Comparison of ENCODE assay signal across 16 cellular contexts in the genomic region with DNA sequence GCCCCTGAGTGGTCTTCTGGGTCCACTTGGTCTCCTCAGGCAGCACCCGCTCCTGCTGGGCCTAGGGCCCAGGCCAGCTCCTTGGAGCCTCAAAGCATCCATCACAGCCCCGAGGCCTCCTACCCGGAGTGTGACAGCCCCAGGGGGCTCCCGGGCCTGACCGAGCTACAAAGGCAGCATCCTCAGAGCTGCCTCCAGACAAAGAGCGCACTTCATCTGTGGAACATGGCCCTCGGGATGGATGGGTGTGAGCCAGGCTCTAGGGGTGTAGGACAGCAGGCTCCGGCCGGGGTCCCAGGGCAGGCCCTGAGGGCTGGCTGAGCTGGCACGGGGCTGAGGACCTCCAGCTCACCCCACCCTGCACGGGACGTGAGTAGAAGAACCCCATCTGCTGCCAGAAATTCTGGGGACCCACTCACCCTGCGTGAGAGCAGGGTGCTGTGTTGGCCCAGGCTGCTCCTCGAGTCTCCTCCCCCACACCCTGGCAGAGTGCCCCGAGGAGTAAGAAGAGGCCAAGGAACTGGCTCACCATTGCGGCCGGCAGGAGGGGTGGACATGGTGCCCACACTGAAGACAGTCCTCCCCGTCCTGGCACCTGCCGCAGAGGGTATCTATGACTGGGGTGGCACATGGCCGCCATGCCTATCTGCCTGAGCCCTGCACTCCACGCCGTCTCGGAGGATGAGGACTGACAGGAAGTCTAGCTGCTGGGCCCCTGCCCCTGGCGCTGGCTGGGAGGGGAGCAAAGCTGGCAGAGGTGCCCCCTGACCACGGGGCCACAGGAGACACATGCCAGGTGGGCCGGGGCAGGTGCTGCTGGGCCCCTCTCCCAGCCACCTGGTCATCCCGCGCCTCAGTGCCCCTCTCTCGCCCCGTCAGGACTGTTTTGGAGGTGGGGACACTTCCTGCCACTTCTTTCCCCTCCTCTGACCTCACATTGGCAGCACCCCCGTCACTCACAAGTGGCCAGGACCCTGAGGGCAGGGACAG. TPM values are rescaled to one million over a fixed set of nuclear protein-coding genes. Genes with fewer than 3 reads are reported as not detected.
DNase-seq lines count a peak whose midpoint lies in the region; ATAC-seq and TF ChIP-seq lines count a peak whose summit lies in the region.
"Had no signal": no experiment of that assay in that cellular context is flagged by ENCODE, and none has a peak within 500 bp of the region (broad histone marks: within the 10 kb centered on the region; RNA-seq: fewer than 3 reads in every experiment).

No MANE protein-coding gene starts in this region.

- H3K79me2 ChIP-seq in Karpas-422 (ENCODE audit: low read length): no peaks in the 10 kb centered on the region

- H3K4ac ChIP-seq in neuronal stem cell (ENCODE audit: low read length): peak overlapping the region; percentile 66

- no peak overlapping the region for H3K4me3 ChIP-seq in right atrium auricular region
- H3K4me3 ChIP-seq in fibroblast of the aortic adventitia (ENCODE audit: low read depth, low read length): no peak overlapping the region
- no peak overlapping the region for H3K4me3 ChIP-seq in neuronal stem cell (ENCODE audit: low read length in 2 of 2)
- H3K4me3 ChIP-seq in Karpas-422 (ENCODE audit: low read length): no peak overlapping the region

- peak overlapping the region; percentile 80 for H3K23ac ChIP-seq in neuronal stem cell (ENCODE audit: low read depth, low read length, poor library complexity)

- no peak overlapping the region for H2BK12ac ChIP-seq in neuronal stem cell (ENCODE audit: low read length)

- H2BK5ac ChIP-seq in neuronal stem cell (ENCODE audit: low read length): peak overlapping the region; percentile 75

- peak overlapping the region; percentile 71 for H3K14ac ChIP-seq in neuronal stem cell (ENCODE audit: low read length)

- H3K27me3 ChIP-seq in right atrium auricular region: no peaks in the 10 kb centered on the region
- no peaks in the 10 kb centered on the region for H3K27me3 ChIP-seq in neuronal stem cell (ENCODE audit: control insufficient read depth in 3 of 3, insufficient read depth in 3 of 3, low read depth in 1 of 3, low read length in 3 of 3)
- H3K27me3 ChIP-seq in Karpas-422 (ENCODE audit: low read length): no peaks in the 10 kb centered on the region

- no peak overlapping the region for H3K27ac ChIP-seq in right atrium auricular region
- H3K27ac ChIP-seq in neuronal stem cell (replicated peaks; ENCODE audit: low read length): no peak overlapping the region
- no peak overlapping the region for H3K27ac ChIP-seq in Karpas-422 (ENCODE audit: low read length)

- no peak overlapping the region for H3K4me2 ChIP-seq in neuronal stem cell (ENCODE audit: insufficient read depth, low read length, poor library complexity, severe bottlenecking)
- no peak overlapping the region for H3K4me2 ChIP-seq in Karpas-422 (ENCODE audit: low read depth, low read length, poor library complexity, severe bottlenecking)

- H2BK15ac ChIP-seq in neuronal stem cell (ENCODE audit: low read length): peak overlapping the region; percentile 75

- H4K8ac ChIP-seq in neuronal stem cell (ENCODE audit: low read depth, low read length): no peak overlapping the region

- H3K4me1 ChIP-seq in right atrium auricular region (peaks cover 0 to 69% of the 10 kb centered on the region in 2 donors), neuronal stem cell (ENCODE audit: control insufficient read depth in 2 of 2, insufficient read depth in 1 of 2, low read depth in 1 of 2, low read length in 2 of 2) (peaks cover 7 to 14% of the 10 kb centered on the region in 2 donors), Karpas-422 (ENCODE audit: low read length) (no peaks in the 10 kb centered on the region)

- WGBS in neuronal stem cell (ENCODE audit: extremely low coverage in 2 of 2, insufficient read length in 2 of 2, insufficient replicate concordance in 1 of 2), 2 donors: no CpG with 5 or more reads among the region's 31 CpGs

- H3K18ac ChIP-seq in neuronal stem cell (ENCODE audit: low read length): peak overlapping the region; percentile 44

- H3K9me3 ChIP-seq in right atrium auricular region (no peaks in the 10 kb centered on the region), neuronal stem cell (replicated peaks in 1 of 2; ENCODE audit: control insufficient read depth in 2 of 2, insufficient read depth in 1 of 2, low read depth in 1 of 2, low read length in 2 of 2) (no peaks in the 10 kb centered on the region), Karpas-422 (ENCODE audit: low read length) (no peaks in the 10 kb centered on the region)

- H4K20me1 ChIP-seq in Karpas-422 (ENCODE audit: insufficient read depth, low read depth, low read length): no peaks in the 10 kb centered on the region; the same call in 1 of the 2 replicates

- no peak for ATAC-seq in Right ventricle myocardium inferior
- ATAC-seq: naive thymus-derived CD4-positive, alpha-beta T cell; PC-3; T-helper 17 cell had no signal

- no peak overlapping the region for H2AFZ ChIP-seq in neuronal stem cell (ENCODE audit: low read length)
- no peak overlapping the region for H2AFZ ChIP-seq in Karpas-422 (ENCODE audit: low read length)

- peak; percentile 78 for DNase-seq in Right ventricle myocardium inferior (ENCODE audit: missing footprints)
- DNase-seq in right atrium auricular region (ENCODE audit: low spot score): no peak
- DNase-seq in fibroblast of the aortic adventitia (ENCODE audit: low read depth): peak; percentile 63
- DNase-seq in neuronal stem cell (ENCODE audit: low spot score): no peak
- no peak for DNase-seq in putamen (ENCODE audit: low spot score)
- no peak for DNase-seq in Karpas-422
- no peak for DNase-seq in hippocampal formation (lab: John Stamatoyannopoulos, UW)
- no peak for DNase-seq in NCI-H2029 treated with DMSO at 0.1 percent for 48 hours (lab: John Stamatoyannopoulos, UW)
- DNase-seq: activated CD4-positive, alpha-beta T cell treated with anti-CD3 and anti-CD28 coated beads, Interleukin-2, amount 50 U/mL, for 1 hour; activated naive CD4-positive, alpha-beta T cell treated with Interleukin-2 at 50 U/mL for 16 hours; DMS 273 treated with DMSO at 0.1 percent for 48 hours; erythroblast; naive thymus-derived CD4-positive, alpha-beta T cell; NCI-H345; PC-3; T-helper 17 cell had no signal

- no peak for TF ChIP-seq CTCF in right atrium auricular region (IDR thresholded peaks at IDR 0.05)
- TF ChIP-seq CTCF in fibroblast of the aortic adventitia (IDR thresholded peaks at IDR 0.05; ENCODE audit: insufficient read depth, low read length): no peak

- peak overlapping the region; percentile 81 for H2AK5ac ChIP-seq in neuronal stem cell (ENCODE audit: low read depth, low read length)

- H4K91ac ChIP-seq in neuronal stem cell (ENCODE audit: low read depth, low read length, poor library complexity): no peak overlapping the region

- intact Hi-C loops in Right ventricle myocardium inferior (cut with DNase I): no loop called here

- peak overlapping the region; percentile 30 for H3K9ac ChIP-seq in neuronal stem cell (ENCODE audit: low read depth, low read length, poor library complexity)
- H3K9ac ChIP-seq in Karpas-422 (ENCODE audit: low read length): no peak overlapping the region

- no peaks in the 10 kb centered on the region for H3K36me3 ChIP-seq in right atrium auricular region
- peaks cover 0 to 4% of the 10 kb centered on the region in 2 donors for H3K36me3 ChIP-seq in neuronal stem cell (replicated peaks in 1 of 2; ENCODE audit: control insufficient read depth in 2 of 2, insufficient read depth in 2 of 2, low read length in 2 of 2)
- no peaks in the 10 kb centered on the region for H3K36me3 ChIP-seq in Karpas-422 (ENCODE audit: insufficient read depth, low read length)

- no peak overlapping the region for H2BK120ac ChIP-seq in neuronal stem cell (ENCODE audit: low read depth, low read length)

- H3K9me2 ChIP-seq in Karpas-422 (replicated peaks; ENCODE audit: insufficient read depth, low read length): no peaks in the 10 kb centered on the region

- peaks cover 18% of the 10 kb centered on the region for H3K79me1 ChIP-seq in neuronal stem cell (ENCODE audit: low read depth, low read length)

RNA-seq across cellular contexts. Expression of a gene that starts 22.3 kb away (rescaled TPM):
- total RNA-seq in Right ventricle myocardium inferior (17.5 TPM), right atrium auricular region (10 to 100 TPM; 12.9 to 15.2 TPM), fibroblast of the aortic adventitia (ENCODE audit: low replicate concordance) (13.8 and 32.8 TPM in 2 replicates)
- 23.4 TPM for polyA plus RNA-seq in neuronal stem cell (2013, experiment 1 of 2)
- 23.1 TPM for polyA plus RNA-seq in neuronal stem cell (2013, experiment 2 of 2)
- total RNA-seq in Karpas-422 (2014; rRNA removed; shearing (Covaris generic); ENCODE audit: low replicate concordance): 42.7 and 47.3 TPM in 2 replicates

Comparison
In these comparisons a context has a peak if more than half of its experiments do, and no peak if none do; other contexts are left out.
1. DNase-seq: peak in Right ventricle myocardium inferior (single experiment) and fibroblast of the aortic adventitia (single experiment); none in right atrium auricular region (single experiment), neuronal stem cell (single experiment), putamen (single experiment), Karpas-422 (single experiment), hippocampal formation (0 of 2) and NCI-H2029 treated with DMSO at 0.1 percent for 48 hours (single experiment).